35 cellular contexts compared by ENCODE assay signal in genomic region chr17:30393491-30393890, GRCh38. TPM values are rescaled to one million over a fixed set of nuclear protein-coding genes. Genes with fewer than 3 reads are reported as not detected.
"Had no signal": no experiment of that assay in that cellular context is flagged by ENCODE, and none has a peak within 500 bp of the region (broad histone marks: within the 10 kb centered on the region; RNA-seq: fewer than 3 reads in every experiment).

No MANE protein-coding gene starts in this region.

- DNase-seq: activated CD4-positive, alpha-beta T cell treated with anti-CD3 and anti-CD28 coated beads for 4 hours; activated CD4-positive, alpha-beta T cell treated with anti-CD3 and anti-CD28 coated beads, Interleukin-2, amount 50 U/mL, for 48 hours; activated CD4-positive, CD25-positive, alpha-beta regulatory T cell; activated CD8-positive, alpha-beta memory T cell treated with anti-CD3 and anti-CD28 coated beads for 24 hours; activated gamma-delta T cell; activated naive CD4-positive, alpha-beta T cell treated with anti-CD3 and anti-CD28 coated beads, Interleukin-2, amount 10 ng/mL, durations not matched to agents 7 days and 5 days; activated naive CD8-positive, alpha-beta T cell treated with anti-CD3 and anti-CD28 coated beads, Interleukin-2, amount 10 ng/mL, durations not matched to agents 7 days and 5 days; activated T-cell treated with anti-CD3 and anti-CD28 coated beads, Interleukin-2, amount 50 U/mL, for 1 hour; brain microvascular endothelial cell; cortex of kidney; foreskin keratinocyte; heart right ventricle; kidney glomerular epithelial cell; left lung; lower lobe of right lung; mesendoderm; mucosa of descending colon; stimulated activated CD4-positive, alpha-beta T cell treated with anti-CD3 and anti-CD28 coated beads, Interleukin-15, amount 100 ng/mL, for 24 hours; stimulated activated CD4-positive, alpha-beta T cell treated with anti-CD3 and anti-CD28 coated beads, Interleukin-2, amount 100 ng/mL, for 24 hours; stimulated activated naive B cell treated with anti-CD40 and anti-IgM and Interleukin-4, amounts not matched to agents 10 μg/mL and 1 μg/mL and 100 μg/mL, for 72 hours; transverse colon had no signal

- H3K4me3 ChIP-seq: ascending aorta, heart right ventricle, left lung, lower lobe of right lung, mucosa of descending colon, right atrium auricular region, suprapubic skin, transverse colon had no signal

- H3K9me3 Mint-ChIP-seq: activated naive CD4-positive, alpha-beta T cell treated with anti-CD3 and anti-CD28 coated beads, Interleukin-2, amount 10 ng/mL, durations not matched to agents 7 days and 5 days; activated naive CD8-positive, alpha-beta T cell treated with anti-CD3 and anti-CD28 coated beads, Interleukin-2, amount 10 ng/mL, durations not matched to agents 7 days and 5 days; natural killer cell treated with Interleukin-12 subunit alpha and Interleukin-12 subunit beta and Interleukin-15 and Interleukin-18, amount 100 ng/mL, for 72 hours; stimulated activated naive B cell treated with anti-CD40 and anti-IgM and Interleukin-4, amounts not matched to agents 10 μg/mL and 1 μg/mL and 100 μg/mL, for 72 hours had no signal

- H3K4me3 Mint-ChIP-seq: activated naive CD4-positive, alpha-beta T cell treated with anti-CD3 and anti-CD28 coated beads, Interleukin-2, amount 10 ng/mL, durations not matched to agents 7 days and 5 days; activated naive CD8-positive, alpha-beta T cell treated with anti-CD3 and anti-CD28 coated beads, Interleukin-2, amount 10 ng/mL, durations not matched to agents 7 days and 5 days; natural killer cell treated with Interleukin-12 subunit alpha and Interleukin-12 subunit beta and Interleukin-15 and Interleukin-18, amount 100 ng/mL, for 72 hours; stimulated activated naive B cell treated with anti-CD40 and anti-IgM and Interleukin-4, amounts not matched to agents 10 μg/mL and 1 μg/mL and 100 μg/mL, for 72 hours had no signal

- H3K9me3 ChIP-seq: ascending aorta, heart right ventricle, left lung, lower lobe of right lung, mucosa of descending colon, right atrium auricular region, suprapubic skin, transverse colon had no signal

- H3K36me3 ChIP-seq: brain microvascular endothelial cell, transverse colon had no signal

- ATAC-seq: esophagus mucosa; foreskin keratinocyte; heart right ventricle; left lung; lower lobe of right lung; mucosa of descending colon; natural killer cell treated with Interleukin-12 subunit alpha and Interleukin-12 subunit beta and Interleukin-15 and Interleukin-18, amount 100 ng/mL, for 72 hours; stimulated activated naive B cell treated with anti-CD40 and anti-IgM and Interleukin-4, amounts not matched to agents 10 μg/mL and 1 μg/mL and 100 μg/mL, for 72 hours had no signal

- H3K27ac ChIP-seq: ascending aorta, brain microvascular endothelial cell, foreskin keratinocyte, heart right ventricle, left lung, lower lobe of right lung, right atrium auricular region, suprapubic skin, transverse colon had no signal

- H3K27me3 Mint-ChIP-seq: activated naive CD4-positive, alpha-beta T cell treated with anti-CD3 and anti-CD28 coated beads, Interleukin-2, amount 10 ng/mL, durations not matched to agents 7 days and 5 days; activated naive CD8-positive, alpha-beta T cell treated with anti-CD3 and anti-CD28 coated beads, Interleukin-2, amount 10 ng/mL, durations not matched to agents 7 days and 5 days; natural killer cell treated with Interleukin-12 subunit alpha and Interleukin-12 subunit beta and Interleukin-15 and Interleukin-18, amount 100 ng/mL, for 72 hours; stimulated activated naive B cell treated with anti-CD40 and anti-IgM and Interleukin-4, amounts not matched to agents 10 μg/mL and 1 μg/mL and 100 μg/mL, for 72 hours had no signal

- H3K4me1 ChIP-seq: foreskin keratinocyte, suprapubic skin had no signal

- H3K27me3 ChIP-seq: ascending aorta, brain microvascular endothelial cell, foreskin keratinocyte, heart right ventricle, left lung, right atrium auricular region, suprapubic skin, transverse colon had no signal

- H3K27ac Mint-ChIP-seq: activated naive CD4-positive, alpha-beta T cell treated with anti-CD3 and anti-CD28 coated beads, Interleukin-2, amount 10 ng/mL, durations not matched to agents 7 days and 5 days; activated naive CD8-positive, alpha-beta T cell treated with anti-CD3 and anti-CD28 coated beads, Interleukin-2, amount 10 ng/mL, durations not matched to agents 7 days and 5 days; natural killer cell treated with Interleukin-12 subunit alpha and Interleukin-12 subunit beta and Interleukin-15 and Interleukin-18, amount 100 ng/mL, for 72 hours; stimulated activated naive B cell treated with anti-CD40 and anti-IgM and Interleukin-4, amounts not matched to agents 10 μg/mL and 1 μg/mL and 100 μg/mL, for 72 hours had no signal

- H3K36me3 Mint-ChIP-seq: stimulated activated naive B cell treated with anti-CD40 and anti-IgM and Interleukin-4, amounts not matched to agents 10 μg/mL and 1 μg/mL and 100 μg/mL, for 72 hours had no signal

- H3K4me1 Mint-ChIP-seq: activated naive CD4-positive, alpha-beta T cell treated with anti-CD3 and anti-CD28 coated beads, Interleukin-2, amount 10 ng/mL, durations not matched to agents 7 days and 5 days; stimulated activated naive B cell treated with anti-CD40 and anti-IgM and Interleukin-4, amounts not matched to agents 10 μg/mL and 1 μg/mL and 100 μg/mL, for 72 hours had no signal

RNA-seq across cellular contexts. Expression of gene TMIGD1, which starts 59.6 kb away (rescaled TPM):
- total RNA-seq: activated naive CD8-positive, alpha-beta T cell treated with anti-CD3 and anti-CD28 coated beads, Interleukin-2, amount 10 ng/mL, durations not matched to agents 7 days and 5 days; ascending aorta; cardiac septum; cerebellum; endothelial cell of umbilical vein; esophagus mucosa; foreskin keratinocyte; glomerular endothelial cell; heart right ventricle; left lung; lower lobe of right lung; myocyte; natural killer cell treated with Interleukin-12 subunit alpha and Interleukin-12 subunit beta and Interleukin-15 and Interleukin-18, amount 100 ng/mL, for 72 hours; omental fat pad; pulmonary artery endothelial cell; right atrium auricular region; T-helper 2 cell treated with Interferon-gamma antibody and Interleukin-4, amounts not matched to agents 100 ng/mL and 5 ng/mL, for 36 hours; urinary bladder had no signal
